In genomic region chr12:45278447-45278846, GRCh38 we compare ENCODE assay signal across 23 cellular contexts.
"Had no signal": no experiment of that assay in that cellular context is flagged by ENCODE, and none has a peak within 500 bp of the region (broad histone marks: within the 10 kb centered on the region; RNA-seq: fewer than 3 reads in every experiment).

No MANE protein-coding gene starts in this region.

- FAIRE-seq: bronchial epithelial cell, frontal cortex had no signal

- H3K4me3 ChIP-seq: esophagus muscularis mucosa, heart right ventricle, lower lobe of right lung, prostate gland, sigmoid colon, SK-N-MC, upper lobe of right lung had no signal

- H3K4me3 Mint-ChIP-seq: activated naive CD8-positive, alpha-beta T cell treated with anti-CD3 and anti-CD28 coated beads for 36 hours; activated T-helper 1 cell treated with anti-CD3 and anti-CD28 coated beads, Interleukin-12 subunit alpha, Interleukin-12 subunit beta, Interleukin-2, Interleukin-4 antibody, amounts not matched to agents 30 ng/mL and 10 ng/mL and 1 ng/mL, durations not matched to agents 14 hours and 24 hours and 36 hours; nephron; stimulated activated naive B cell treated with anti-CD40 and anti-IgM and Interleukin-4, amounts not matched to agents 10 μg/mL and 1 μg/mL and 100 μg/mL, for 72 hours; T-cell had no signal

- H3K4me1 Mint-ChIP-seq: activated naive CD8-positive, alpha-beta T cell treated with anti-CD3 and anti-CD28 coated beads for 36 hours had no signal

- H3K27me3 Mint-ChIP-seq: activated naive CD8-positive, alpha-beta T cell treated with anti-CD3 and anti-CD28 coated beads for 36 hours; stimulated activated naive B cell treated with anti-CD40 and anti-IgM and Interleukin-4, amounts not matched to agents 10 μg/mL and 1 μg/mL and 100 μg/mL, for 72 hours; T-cell had no signal

- ATAC-seq: activated CD4-positive, CD25-positive, alpha-beta regulatory T cell treated with anti-CD3 and anti-CD28 coated beads, Interleukin-2, amount 50 U/mL, for 24 hours; heart right ventricle; left cardiac atrium; lower lobe of right lung; stimulated activated naive B cell treated with anti-CD40 and anti-IgM and Interleukin-4, amounts not matched to agents 10 μg/mL and 1 μg/mL and 100 μg/mL, for 72 hours; T-cell; upper lobe of right lung had no signal

- H3K27ac ChIP-seq: lower lobe of right lung, prostate gland, sigmoid colon, SK-N-MC had no signal

- H3K27ac Mint-ChIP-seq: activated naive CD8-positive, alpha-beta T cell treated with anti-CD3 and anti-CD28 coated beads for 36 hours; activated T-helper 1 cell treated with anti-CD3 and anti-CD28 coated beads, Interleukin-12 subunit alpha, Interleukin-12 subunit beta, Interleukin-2, Interleukin-4 antibody, amounts not matched to agents 30 ng/mL and 10 ng/mL and 1 ng/mL, durations not matched to agents 14 hours and 24 hours and 36 hours; stimulated activated naive B cell treated with anti-CD40 and anti-IgM and Interleukin-4, amounts not matched to agents 10 μg/mL and 1 μg/mL and 100 μg/mL, for 72 hours; T-cell had no signal

- H3K9me3 ChIP-seq: esophagus muscularis mucosa, heart right ventricle, lower lobe of right lung, prostate gland, sigmoid colon, upper lobe of right lung had no signal

- DNase-seq: activated CD4-positive, alpha-beta T cell treated with anti-CD3 and anti-CD28 coated beads, Interleukin-2, amount 50 U/mL, for 1 hour; activated CD8-positive, alpha-beta memory T cell treated with anti-CD3 and anti-CD28 coated beads for 24 hours; activated naive CD8-positive, alpha-beta T cell treated with anti-CD3 and anti-CD28 coated beads for 36 hours; anterior cingulate cortex; heart right ventricle; left cardiac atrium; lower lobe of right lung; sigmoid colon; stimulated activated CD4-positive, alpha-beta T cell treated with anti-CD3 and anti-CD28 coated beads, Interleukin-12 subunit alpha, Interleukin-12 subunit beta, amount 100 ng/mL, for 4 hours; stimulated activated CD4-positive, alpha-beta T cell treated with anti-CD3 and anti-CD28 coated beads, Interleukin-2, amount 100 ng/mL, for 24 hours; stimulated activated naive B cell treated with anti-CD40 and anti-IgM and Interleukin-4, amounts not matched to agents 10 μg/mL and 1 μg/mL and 100 μg/mL, for 72 hours; substantia nigra; T-cell; T-helper 9 cell; upper lobe of right lung had no signal

- H3K36me3 ChIP-seq: esophagus muscularis mucosa, lower lobe of right lung, prostate gland, sigmoid colon had no signal

- H3K9me3 Mint-ChIP-seq: activated naive CD8-positive, alpha-beta T cell treated with anti-CD3 and anti-CD28 coated beads for 36 hours; activated T-helper 1 cell treated with anti-CD3 and anti-CD28 coated beads, Interleukin-12 subunit alpha, Interleukin-12 subunit beta, Interleukin-2, Interleukin-4 antibody, amounts not matched to agents 30 ng/mL and 10 ng/mL and 1 ng/mL, durations not matched to agents 14 hours and 24 hours and 36 hours; nephron; stimulated activated naive B cell treated with anti-CD40 and anti-IgM and Interleukin-4, amounts not matched to agents 10 μg/mL and 1 μg/mL and 100 μg/mL, for 72 hours had no signal

- H3K4me1 ChIP-seq: prostate gland had no signal

- H3K27me3 ChIP-seq: esophagus muscularis mucosa, heart right ventricle, sigmoid colon, upper lobe of right lung had no signal
